8 cellular contexts compared by ENCODE assay signal in genomic region chr5:76582252-76583162, GRCh38. TPM values are rescaled to one million over a fixed set of nuclear protein-coding genes. Genes with fewer than 3 reads are reported as not detected.
A peak's percentile ranks its signal among the peaks of the same experiment; 100 is the strongest.
DNase-seq lines count a peak whose midpoint lies in the region; ATAC-seq, FAIRE-seq and TF ChIP-seq lines count a peak whose summit lies in the region.

No MANE protein-coding gene starts in this region.

- BruUV-seq in K562 (replicated peaks; lab: Mats Ljungman, UMichigan), result no TSS peak

- H3K4me1 ChIP-seq in K562 (replicated peaks in 1 of 2; ENCODE audit: control insufficient read depth in 2 of 2, insufficient read depth in 2 of 2, low read length in 2 of 2), result peaks cover 3 to 15% of the 10 kb centered on the region in 2 experiments; a peak in 4 of 5 replicates
- no peaks in the 10 kb centered on the region for H3K4me1 ChIP-seq in ovary (ENCODE audit: insufficient read depth)
- no peaks in the 10 kb centered on the region for H3K4me1 ChIP-seq in effector memory CD4-positive, alpha-beta T cell (ENCODE audit: control insufficient read depth, insufficient read depth, low read length, poor library complexity, severe bottlenecking)

- H4K20me1 ChIP-seq in K562 (replicated peaks; ENCODE audit: control insufficient read depth, insufficient read depth, low read length), result no peaks in the 10 kb centered on the region

- no peak for TF ChIP-seq RAD21 in K562 (CRISPR knock-in tag; conservative IDR thresholded peaks at IDR 0.05 in 1 of 2, IDR thresholded peaks at IDR 0.05 in 1 of 2)

- no peak overlapping the region for H2AFZ ChIP-seq in K562 (ENCODE audit: low read depth, low read length)

- TF ChIP-seq CTCF in GM10248 (IDR thresholded peaks at IDR 0.05; ENCODE audit: control extremely low read depth, extremely low read depth, low read depth, missing control alignments), result no peak
- TF ChIP-seq CTCF in K562 (IDR thresholded peaks at IDR 0.05 in 2 of 3, conservative IDR thresholded peaks at IDR 0.05 in 1 of 3; ENCODE audit: insufficient read depth in 2 of 3, low read depth in 1 of 3, low read length in 3 of 3), result no peak
- TF ChIP-seq CTCF in ovary (IDR thresholded peaks at IDR 0.05), result no peak

- DNase-seq in GM10248 (ENCODE audit: extremely low spot score) (peak; percentile 45), K562 (ENCODE audit: extremely low read depth in 1 of 4, low spot score in 3 of 4) (peak in 1 of 4 experiments; percentile 51), NCI-H1092 treated with DMSO at 0.1 percent for 48 hours (lab: John Stamatoyannopoulos, UW) (no peak), ovary (no peak), NCI-H524 treated with DMSO at 0.1 percent for 48 hours (lab: John Stamatoyannopoulos, UW) (no peak)
- DNase-seq in effector memory CD4-positive, alpha-beta T cell, result no peak

- H3K27ac ChIP-seq in K562 (ENCODE audit: extremely low read depth, low read depth, low read length), result no peak overlapping the region
- no peak overlapping the region for H3K27ac ChIP-seq in ovary
- H3K27ac ChIP-seq in effector memory CD4-positive, alpha-beta T cell (ENCODE audit: insufficient read depth, low read length, poor library complexity, severe bottlenecking), result no peak overlapping the region

- ATAC-seq in GM21381 (IDR thresholded peaks at IDR 0.05; ENCODE audit: unreplicated experiment), result peak; percentile 88
- ATAC-seq in HG03571 (IDR thresholded peaks at IDR 0.05; ENCODE audit: unreplicated experiment), result peak; percentile 88
- ATAC-seq in K562, result peak; percentile 64

- H3K27me3 ChIP-seq in K562 (ENCODE audit: control insufficient read depth in 2 of 2, insufficient read depth in 2 of 2, low read length in 2 of 2), result no peaks in the 10 kb centered on the region
- H3K27me3 ChIP-seq in ovary, result no peaks in the 10 kb centered on the region
- H3K27me3 ChIP-seq in effector memory CD4-positive, alpha-beta T cell (replicated peaks; ENCODE audit: control insufficient read depth, insufficient read depth, low read length, poor library complexity, severe bottlenecking), result no peaks in the 10 kb centered on the region

- no peaks in the 10 kb centered on the region for H3K79me2 ChIP-seq in K562 (ENCODE audit: control insufficient read depth, insufficient read depth, low read length)

- H3K9me3 ChIP-seq in K562 (replicated peaks; ENCODE audit: control insufficient read depth, insufficient read depth, low read depth, low read length) (no peaks in the 10 kb centered on the region), ovary (no peaks in the 10 kb centered on the region)
- H3K9me3 ChIP-seq in effector memory CD4-positive, alpha-beta T cell (ENCODE audit: control insufficient read depth, low read length), result no peaks in the 10 kb centered on the region

- H3K36me3 ChIP-seq in K562 (ENCODE audit: control insufficient read depth, insufficient read depth, low read length), result no peaks in the 10 kb centered on the region
- no peaks in the 10 kb centered on the region for H3K36me3 ChIP-seq in ovary
- H3K36me3 ChIP-seq in effector memory CD4-positive, alpha-beta T cell (ENCODE audit: control insufficient read depth, insufficient read depth, low read length), result peaks cover 11% of the 10 kb centered on the region

- H3K9ac ChIP-seq in K562 (ENCODE audit: insufficient read depth in 1 of 2, low read depth in 2 of 2, low read length in 2 of 2), result no peak overlapping the region

- intact Hi-C loops in K562 (cut with micrococcal nuclease), result loop anchor here (2.0 kb wide), 1 partner anchor 180 kb away; the partner anchor contains the start of gene IQGAP2
- intact Hi-C loops in ovary (cut with DNase I), result loop anchor here in 2 of 4 donors (5.0 to 10.0 kb wide), 2 partner anchors 178 to 180 kb away; partner anchors contain the start of gene IQGAP2 (in 2 of the 2)

- FAIRE-seq in K562 (lab: Jason Lieb, UNC), result peak; percentile 72

- TF ChIP-seq POLR2A in K562 (conservative IDR thresholded peaks at IDR 0.05) (no peak), ovary (IDR thresholded peaks at IDR 0.05) (no peak)

- POLR2A ChIA-PET in GM10248 (lab: Yijun Ruan, JAX), result interaction anchor here (0.6 kb wide), 1 partner anchor 1390 kb away, joined by 3 read pairs; no protein-coding TSS in a partner anchor
- POLR2A ChIA-PET in K562 (lab: Yijun Ruan, JAX), result interaction anchor here (0.6 to 1.6 kb wide), 4 partner anchors 12 to 56 kb away, joined by 3 to 4 read pairs (median 4); no protein-coding TSS in a partner anchor

- no peaks in the 10 kb centered on the region for H3K9me1 ChIP-seq in K562 (ENCODE audit: control insufficient read depth, insufficient read depth, low read length)

- TF ChIP-seq EP300 in K562 (IDR thresholded peaks at IDR 0.05; ENCODE audit: low read length) (no peak), ovary (IDR thresholded peaks at IDR 0.05) (no peak)

- CTCF ChIA-PET in GM10248 (lab: Yijun Ruan, JAX) (interaction anchor here (0.6 to 4.5 kb wide), 26 partner anchors 9 to 436 kb away, joined by 3 to 32 read pairs (median 4); partner anchors contain the start of gene IQGAP2), K562 (lab: Yijun Ruan, JAX; ENCODE audit: low intra/inter-chr PET ratio) (interaction anchor here (1.4 to 1.8 kb wide), 2 partner anchors 179 to 244 kb away, joined by 10 to 19 read pairs; partner anchors contain the start of gene IQGAP2)

- 44% methylated on average over 6 of the region's 6 CpGs for WGBS in K562 (ENCODE audit: insufficient coverage, low coverage, missing lambda C conversion rate)
- 79 to 86% (median 82%) methylated on average over 6 of the region's 6 CpGs for WGBS in ovary, 3 donors

- H3K4me2 ChIP-seq in K562 (ENCODE audit: insufficient read depth, low read length), result no peak overlapping the region

- in situ Hi-C loops in K562 (cut with MboI), result no loop called here

- H3K4me3 ChIP-seq in K562 (no peak overlapping the region), ovary (no peak overlapping the region)
- no peak overlapping the region for H3K4me3 ChIP-seq in effector memory CD4-positive, alpha-beta T cell (ENCODE audit: insufficient read depth, low read depth, low read length, poor library complexity, severe bottlenecking)

TF ChIP-seq in K562, 482 proteins besides CTCF, POLR2A, EP300 and RAD21 (continues in another document):
- TF ChIP-seq BHLHE40 (IDR thresholded peaks at IDR 0.05; ENCODE audit: low read length) (0 out of 2 replicates have a peak, but pooled peaks have one; percentile 25), NFE2 (IDR thresholded peaks at IDR 0.05; ENCODE audit: low read depth) (peak; percentile 47), CBX1 (IDR thresholded peaks at IDR 0.05; ENCODE audit: low read depth) (no peak), THRB (CRISPR knock-in tag; conservative IDR thresholded peaks at IDR 0.05) (no peak)
- TF ChIP-seq, protein P1, sequence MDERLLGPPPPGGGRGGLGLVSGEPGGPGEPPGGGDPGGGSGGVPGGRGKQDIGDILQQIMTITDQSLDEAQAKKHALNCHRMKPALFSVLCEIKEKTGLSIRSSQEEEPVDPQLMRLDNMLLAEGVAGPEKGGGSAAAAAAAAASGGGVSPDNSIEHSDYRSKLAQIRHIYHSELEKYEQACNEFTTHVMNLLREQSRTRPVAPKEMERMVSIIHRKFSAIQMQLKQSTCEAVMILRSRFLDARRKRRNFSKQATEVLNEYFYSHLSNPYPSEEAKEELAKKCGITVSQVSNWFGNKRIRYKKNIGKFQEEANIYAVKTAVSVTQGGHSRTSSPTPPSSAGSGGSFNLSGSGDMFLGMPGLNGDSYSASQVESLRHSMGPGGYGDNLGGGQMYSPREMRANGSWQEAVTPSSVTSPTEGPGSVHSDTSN (CRISPR knock-in tag; IDR thresholded peaks at IDR 0.05; ENCODE audit: low read depth), result no peak
- TF ChIP-seq, protein P1 (tag; conservative IDR thresholded peaks at IDR 0.05; ENCODE audit: low read depth), result 0 out of 2 replicates have a peak, but pooled peaks have one; percentile 7

RNA-seq across cellular contexts. Expression of gene F2RL2, which starts 40.7 kb away (rescaled TPM):
- total RNA-seq in K562 (2011; cell fraction: chromatin; rRNA removed; ENCODE audit: low replicate concordance), result 0.30 and 0.99 TPM in 2 replicates
- 0.26 and 0.33 TPM in 2 replicates for total RNA-seq in K562 (2011; cell fraction: nucleolus; rRNA removed)
- 0.66 and 0.76 TPM in 2 replicates for total RNA-seq in K562 (2011; cell fraction: nucleoplasm; rRNA removed)
- total RNA-seq in K562 (2014; rRNA removed) (not detected in 2 replicates), K562 (2014; rRNA removed; fragmentation: Illumina TruSeq; extraction: Trizol) (0.10 TPM in 1 of 2 replicates, not detected in the other), K562 (2015; rRNA removed; fragmentation: Illumina TruSeq; extraction: Trizol) (not detected in 2 replicates), K562 (2021) (0.07 and 0.09 TPM in 2 replicates), ovary (under 1 TPM in 3 of 7 donors, not detected in 4; 0.10 to 0.22 (median 0.15) TPM)
- polyA plus RNA-seq in K562 (2011; rRNA removed) (0.07 and 0.14 TPM in 2 replicates), K562 (2014; fragmentation: Illumina TruSeq; extraction: Trizol) (0.10 and 0.12 TPM in 2 replicates), K562 (2014; fragmentation: Nextera tagmentation; extraction: Ambion mirVana) (under 1 TPM; 0.03 to 0.06 TPM), K562 (2014; rRNA removed) (0.05 TPM in 1 of 2 replicates, not detected in the other), ovary (under 1 TPM; 0.06 to 0.97 TPM)
- polyA plus RNA-seq in K562 (2011; cell fraction: cytosol; rRNA removed), result 0.06 and 0.32 TPM in 2 replicates
- 0.09 and 0.25 TPM in 2 replicates for polyA plus RNA-seq in K562 (2011; cell fraction: nucleus; rRNA removed)
- polyA plus RNA-seq in K562 (2012), result 0.14 and 0.17 TPM in 2 replicates
- 0.14 and 0.30 TPM in 2 replicates for polyA minus RNA-seq in K562 (2011; rRNA and poly(A)+ RNA removed)
- not detected in 2 replicates for polyA minus RNA-seq in K562 (2011; cell fraction: cytosol; rRNA and poly(A)+ RNA removed)
- polyA minus RNA-seq in K562 (2011; cell fraction: nucleus; rRNA and poly(A)+ RNA removed), result 0.11 TPM in 1 of 2 replicates, not detected in the other
